In the genomic region with DNA sequence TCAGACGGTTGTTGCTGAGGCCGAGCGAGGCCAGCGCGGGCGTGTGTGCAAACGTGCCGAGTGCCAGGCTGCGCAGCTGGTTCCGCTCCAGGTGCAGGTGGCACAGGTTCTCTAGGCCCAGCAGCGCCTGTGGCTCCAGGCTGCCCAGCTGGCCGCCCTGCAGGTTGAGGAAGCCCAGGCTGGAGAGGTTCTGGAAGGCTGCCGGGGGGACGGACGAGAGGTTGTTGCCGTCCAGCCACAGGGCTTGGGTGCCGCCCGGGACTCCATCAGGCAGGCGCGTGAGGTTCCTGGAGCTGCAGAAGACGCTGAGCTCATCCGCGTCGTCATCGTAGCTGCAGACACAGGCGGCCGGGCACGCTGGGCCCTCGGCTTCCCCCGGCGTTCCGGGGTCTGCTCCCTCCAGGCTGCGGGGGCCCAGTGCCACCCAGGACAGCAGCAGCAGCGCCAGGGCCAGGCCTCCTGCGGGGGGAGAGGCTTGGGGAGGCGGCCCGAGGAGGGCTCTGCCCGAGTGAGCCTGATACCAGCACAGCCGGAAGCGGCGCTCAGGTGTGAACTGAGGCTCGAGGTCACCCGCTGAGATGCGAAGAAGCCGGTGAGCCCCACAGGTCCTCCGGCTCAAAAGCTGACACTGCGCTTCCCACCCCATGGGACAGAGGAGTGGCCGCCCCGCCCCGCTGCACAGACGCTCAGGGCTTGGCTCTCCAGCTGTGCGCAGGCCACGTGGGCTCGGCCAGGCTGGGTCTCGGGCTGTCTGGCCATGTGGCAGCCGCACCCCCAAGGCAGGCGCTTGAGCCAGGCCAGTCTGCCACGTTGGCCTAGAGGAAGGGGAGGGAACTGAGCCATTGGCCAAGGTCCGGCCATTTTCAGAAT, we compare ENCODE assay signal across 10 cellular contexts. TPM values are rescaled to one million over a fixed set of nuclear protein-coding genes. Genes with fewer than 3 reads are reported as not detected.
A peak's percentile ranks its signal among the peaks of the same experiment; 100 is the strongest.
DNase-seq lines count a peak whose midpoint lies in the region; TF ChIP-seq lines count a peak whose summit lies in the region.
"Had no signal": no experiment of that assay in that cellular context is flagged by ENCODE, and none has a peak within 500 bp of the region (broad histone marks: within the 10 kb centered on the region; RNA-seq: fewer than 3 reads in every experiment).

No MANE protein-coding gene starts in this region.

- peaks cover 0 to 33% of the 10 kb centered on the region in 2 experiments; a peak in 2 of 3 replicates for H3K36me3 ChIP-seq in HEK293 (ENCODE audit: control insufficient read depth in 2 of 2, insufficient read depth in 1 of 2, low read length in 2 of 2)
- H3K36me3 ChIP-seq in liver (ENCODE audit: control insufficient read depth in 4 of 4, insufficient read depth in 3 of 4, low read depth in 1 of 4, low read length in 3 of 4) = peaks cover 0 to 30% (median 4%) of the 10 kb centered on the region in 4 donors
- no peaks in the 10 kb centered on the region for H3K36me3 ChIP-seq in mesendoderm (ENCODE audit: control insufficient read depth, insufficient read depth, low read length)

- no peak overlapping the region for H3K4me3 ChIP-seq in HEK293 (ENCODE audit: low read depth, low read length)
- peak overlapping the region in 1 of 3 donors; percentile 70 for H3K4me3 ChIP-seq in liver (ENCODE audit: low read depth in 1 of 3, low read length in 3 of 3)
- H3K4me3 ChIP-seq in mesendoderm (ENCODE audit: low read length) = no peak overlapping the region
- H3K4me3 ChIP-seq: esophagus squamous epithelium had no signal

- 56% methylated on average over 59 of the region's 59 CpGs for whole genome bisulfite sequencing in liver
- WGBS in mesendoderm (ENCODE audit: extremely low coverage, insufficient coverage, low lambda C conversion rate) = no CpG with 5 or more reads among the region's 59 CpGs

- H3K56ac ChIP-seq in mesendoderm (ENCODE audit: low read length) = no peak overlapping the region

- H3K27me3 ChIP-seq in liver (ENCODE audit: control insufficient read depth in 4 of 4, insufficient read depth in 4 of 4, low read length in 3 of 4) (no peaks in the 10 kb centered on the region), mesendoderm (ENCODE audit: insufficient read depth, low read length, poor library complexity) (no peaks in the 10 kb centered on the region)
- H3K27me3 ChIP-seq: esophagus squamous epithelium had no signal

- no peak for DNase-seq in mucosa of gallbladder (ENCODE audit: low spot score)
- no peak for DNase-seq in mesendoderm
- DNase-seq: cerebellar nuclear complex; esophagus squamous epithelium; NK-92 treated with Interleukin-12 subunit alpha and Interleukin-12 subunit beta, amount 100 ng/mL, for 24 hours; stimulated activated CD4-positive, alpha-beta T cell treated with anti-CD3 and anti-CD28 coated beads, Interleukin-4, amount 100 ng/mL, for 4 hours had no signal

- no peak overlapping the region for H4K5ac ChIP-seq in mesendoderm (ENCODE audit: low read length)

- H3K9ac ChIP-seq in liver (ENCODE audit: low read depth in 1 of 2, low read length in 2 of 2) = peak overlapping the region in 1 of 2 donors; percentile 71
- no peak overlapping the region for H3K9ac ChIP-seq in mesendoderm (ENCODE audit: low read length)

- H3K9me3 ChIP-seq in HEK293 (ENCODE audit: control insufficient read depth, insufficient read depth, low read depth, low read length) = no peaks in the 10 kb centered on the region
- H3K9me3 ChIP-seq in liver (ENCODE audit: control insufficient read depth in 4 of 4, low read length in 3 of 4) = no peaks in the 10 kb centered on the region
- H3K9me3 ChIP-seq: esophagus squamous epithelium had no signal

- no peak overlapping the region for H4K8ac ChIP-seq in mesendoderm (ENCODE audit: low read depth, low read length)

- H2BK15ac ChIP-seq in mesendoderm (replicated peaks; ENCODE audit: low read depth) = no peak overlapping the region

- no peak overlapping the region for H3K4me2 ChIP-seq in mesendoderm (ENCODE audit: low read length)

- no peaks in the 10 kb centered on the region for H3K79me2 ChIP-seq in mesendoderm (ENCODE audit: control insufficient read depth, insufficient read depth, low read length)

- TF ChIP-seq RAD21 in liver (IDR thresholded peaks at IDR 0.05) = no peak

- POLR2A ChIA-PET in HEK293 (lab: Yijun Ruan, JAX) = interaction anchor here (0.9 to 3.8 kb wide), 2 partner anchors 10 to 173 kb away, joined by 3 to 19 read pairs; a partner anchor contains a TSS

- no peak overlapping the region for H2AK5ac ChIP-seq in mesendoderm (ENCODE audit: low read length)

- no peak overlapping the region for H3K4ac ChIP-seq in mesendoderm (ENCODE audit: low read depth, low read length)

- peaks cover 2% of the 10 kb centered on the region for H3K79me1 ChIP-seq in mesendoderm (ENCODE audit: low read length)

- TF ChIP-seq CTCF in HEK293 (tag by site-specific recombination; IDR thresholded peaks at IDR 0.05) (no peak), liver (IDR thresholded peaks at IDR 0.05; ENCODE audit: low read depth, low read length, missing input control) (peak; percentile 15)

- H2BK120ac ChIP-seq in mesendoderm (ENCODE audit: low read depth, low read length) = no peak overlapping the region

- no peak overlapping the region for H2BK5ac ChIP-seq in mesendoderm (ENCODE audit: low read length)

- H3K27ac ChIP-seq in HEK293 (ENCODE audit: extremely low read depth, low read depth, low read length) (no peak overlapping the region), liver (ENCODE audit: low read depth in 1 of 2, low read length in 2 of 2) (peak overlapping the region; percentile 64 to 76), mesendoderm (ENCODE audit: low read depth, low read length) (no peak overlapping the region)
- H3K27ac ChIP-seq: esophagus squamous epithelium had no signal

- no peak overlapping the region for H3K18ac ChIP-seq in mesendoderm (ENCODE audit: low read length)

- no peak overlapping the region for H3K23ac ChIP-seq in mesendoderm (ENCODE audit: low read length)

- CTCF ChIA-PET in HEK293 (lab: Yijun Ruan, JAX) = no interaction called here

- H3K4me1 ChIP-seq in HEK293 (ENCODE audit: control insufficient read depth, insufficient read depth, low read length) (no peaks in the 10 kb centered on the region), liver (ENCODE audit: control insufficient read depth in 4 of 4, insufficient read depth in 4 of 4, low read length in 3 of 4) (peaks cover 20 to 66% (median 47%) of the 10 kb centered on the region in 4 donors), mesendoderm (ENCODE audit: control insufficient read depth, low read depth, low read length) (no peaks in the 10 kb centered on the region)

TF ChIP-seq in HEK293, 187 proteins besides CTCF, POLR2A, EP300 and RAD21 (continues in another document):
- TF ChIP-seq ZNF23 (tag by site-specific recombination; IDR thresholded peaks at IDR 0.05; ENCODE audit: borderline replicate concordance) (no peak), ZNF571 (tag by site-specific recombination; IDR thresholded peaks at IDR 0.05) (no peak), ZNF10 (tag by site-specific recombination; IDR thresholded peaks at IDR 0.05) (no peak), MEIS1 (CRISPR knock-in tag; IDR thresholded peaks at IDR 0.05; ENCODE audit: borderline replicate concordance) (no peak)

TF ChIP-seq in liver, 16 proteins besides CTCF, POLR2A, EP300 and RAD21 (continues in another document):
- no peak for TF ChIP-seq GABPA (IDR thresholded peaks at IDR 0.05 in 1 of 2, conservative IDR thresholded peaks at IDR 0.05 in 1 of 2)
- no peak for TF ChIP-seq NR2F2 (IDR thresholded peaks at IDR 0.05)
- no peak for TF ChIP-seq FOXA2 (IDR thresholded peaks at IDR 0.05)
- no peak for TF ChIP-seq HNF4G (IDR thresholded peaks at IDR 0.05)
- no peak for TF ChIP-seq FOXA1 (IDR thresholded peaks at IDR 0.05)
- TF ChIP-seq, protein P1, sequence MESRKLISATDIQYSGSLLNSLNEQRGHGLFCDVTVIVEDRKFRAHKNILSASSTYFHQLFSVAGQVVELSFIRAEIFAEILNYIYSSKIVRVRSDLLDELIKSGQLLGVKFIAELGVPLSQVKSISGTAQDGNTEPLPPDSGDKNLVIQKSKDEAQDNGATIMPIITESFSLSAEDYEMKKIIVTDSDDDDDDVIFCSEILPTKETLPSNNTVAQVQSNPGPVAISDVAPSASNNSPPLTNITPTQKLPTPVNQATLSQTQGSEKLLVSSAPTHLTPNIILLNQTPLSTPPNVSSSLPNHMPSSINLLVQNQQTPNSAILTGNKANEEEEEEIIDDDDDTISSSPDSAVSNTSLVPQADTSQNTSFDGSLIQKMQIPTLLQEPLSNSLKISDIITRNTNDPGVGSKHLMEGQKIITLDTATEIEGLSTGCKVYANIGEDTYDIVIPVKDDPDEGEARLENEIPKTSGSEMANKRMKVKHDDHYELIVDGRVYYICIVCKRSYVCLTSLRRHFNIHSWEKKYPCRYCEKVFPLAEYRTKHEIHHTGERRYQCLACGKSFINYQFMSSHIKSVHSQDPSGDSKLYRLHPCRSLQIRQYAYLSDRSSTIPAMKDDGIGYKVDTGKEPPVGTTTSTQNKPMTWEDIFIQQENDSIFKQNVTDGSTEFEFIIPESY (IDR thresholded peaks at IDR 0.05) = no peak
- no peak for TF ChIP-seq TAF1 (conservative IDR thresholded peaks at IDR 0.05)

RNA-seq across cellular contexts. Expression of a gene that starts 1.3 kb away (rescaled TPM):
- total RNA-seq in liver = 100 to 1,000 TPM in 1 of 2 donors, 10 to 100 TPM in 1; 19.8 to 161 TPM
- polyA plus RNA-seq in liver = 10 to 100 TPM; 62.6 to 74.2 TPM
- 29.3 TPM for total RNA-seq in mucosa of gallbladder
- polyA plus RNA-seq in mesendoderm (2013, experiment 1 of 2) = not detected
- polyA plus RNA-seq in mesendoderm (2013, experiment 2 of 2) = not detected
- total RNA-seq: activated CD8-positive, alpha-beta memory T cell treated with anti-CD3 and anti-CD28 coated beads for 36 hours; esophagus squamous epithelium; MCF 10A had no signal

RNA-seq across cellular contexts. Expression of a gene that starts 9.4 kb away (rescaled TPM):
- 10 to 100 TPM; 28.9 to 80.9 TPM for total RNA-seq in liver
- polyA plus RNA-seq in liver = 10 to 100 TPM; 51.8 to 56.3 TPM
- total RNA-seq in mucosa of gallbladder = 54.4 TPM
- polyA plus RNA-seq in mesendoderm (2013, experiment 1 of 2) = 54.8 TPM
- polyA plus RNA-seq in mesendoderm (2013, experiment 2 of 2) = 55.5 TPM

RNA-seq across cellular contexts. Expression of a gene that starts 9.8 kb away (rescaled TPM):
- total RNA-seq in liver (10 to 100 TPM; 27.7 to 44.5 TPM), mucosa of gallbladder (57.9 TPM)
- 10 to 100 TPM; 31.1 to 60.5 TPM for polyA plus RNA-seq in liver
- 10.0 TPM for polyA plus RNA-seq in mesendoderm (2013, experiment 1 of 2)
- 9.7 TPM for polyA plus RNA-seq in mesendoderm (2013, experiment 2 of 2)

RNA-seq across cellular contexts. Expression of a gene that starts 19.2 kb away (rescaled TPM):
- total RNA-seq in liver (10 to 100 TPM; 42.4 to 46.7 TPM), mucosa of gallbladder (87.7 TPM)
- 100 to 1,000 TPM in 1 of 2 donors, 10 to 100 TPM in 1; 70.7 to 100 TPM for polyA plus RNA-seq in liver
- polyA plus RNA-seq in mesendoderm (2013, experiment 1 of 2) = 242 TPM
- polyA plus RNA-seq in mesendoderm (2013, experiment 2 of 2) = 246 TPM

RNA-seq across cellular contexts. Expression of a gene that starts 19.6 kb away (rescaled TPM):
- total RNA-seq in liver (1 to 10 TPM; 4.2 to 9.0 TPM), mucosa of gallbladder (31.9 TPM)
- polyA plus RNA-seq in liver = 1 to 10 TPM; 1.4 to 1.8 TPM
- 7.9 TPM for polyA plus RNA-seq in mesendoderm (2013, experiment 1 of 2)
- 8.2 TPM for polyA plus RNA-seq in mesendoderm (2013, experiment 2 of 2)

Comparison
In these comparisons a context has a peak if more than half of its experiments do, and no peak if none do; other contexts are left out.
1. H3K27ac ChIP-seq: peak in liver (2 of 2); none in HEK293 (single experiment) and mesendoderm (single experiment).